Comparison of ENCODE assay signal across 14 cellular contexts in genomic region chr5:60585618-60586017, GRCh38.
DNase-seq lines count a peak whose midpoint lies in the region; ATAC-seq and TF ChIP-seq lines count a peak whose summit lies in the region.
"Had no signal": no experiment of that assay in that cellular context is flagged by ENCODE, and none has a peak within 500 bp of the region (broad histone marks: within the 10 kb centered on the region; RNA-seq: fewer than 3 reads in every experiment).

No MANE protein-coding gene starts in this region.

- H4K20me1 ChIP-seq in Karpas-422 (ENCODE audit: insufficient read depth, low read depth, low read length) = no peaks in the 10 kb centered on the region
- H4K20me1 ChIP-seq: BLaER1 had no signal

- no peaks in the 10 kb centered on the region for H3K9me2 ChIP-seq in Karpas-422 (replicated peaks; ENCODE audit: insufficient read depth, low read length)

- no peaks in the 10 kb centered on the region for H3K79me2 ChIP-seq in Karpas-422 (ENCODE audit: low read length)

- H3K4me3 ChIP-seq in Karpas-422 (ENCODE audit: low read length) (no peak overlapping the region), coronary artery (no peak overlapping the region)
- H3K4me3 ChIP-seq: BLaER1, GM12878 had no signal

- H2AFZ ChIP-seq in Karpas-422 (ENCODE audit: low read length) = no peak overlapping the region

- H3K27me3 ChIP-seq in Karpas-422 (ENCODE audit: low read length) = no peaks in the 10 kb centered on the region
- H3K27me3 ChIP-seq: BLaER1 had no signal

- H3K36me3 ChIP-seq in Karpas-422 (ENCODE audit: insufficient read depth, low read length) = no peaks in the 10 kb centered on the region

- peaks cover 11% of the 10 kb centered on the region for H3K4me1 ChIP-seq in Karpas-422 (ENCODE audit: low read length)
- H3K4me1 ChIP-seq: BLaER1 had no signal

- intact Hi-C loops in left colon (cut with DNase I, micrococcal nuclease) = loop anchor here in 1 of 2 donors (5.0 kb wide), 1 partner anchor 773 kb away; no protein-coding TSS in a partner anchor

- DNase-seq in NCI-H1436 (lab: John Stamatoyannopoulos, UW) (peak; percentile 4), NCI-H1436 treated with DMSO at 0.1 percent for 48 hours (lab: John Stamatoyannopoulos, UW) (no peak), Karpas-422 (no peak), left colon (no peak), coronary artery (ENCODE audit: low spot score) (no peak), NCI-H128 (lab: John Stamatoyannopoulos, UW; ENCODE audit: unreplicated experiment) (no peak)
- DNase-seq: 8988T; CD8-positive, alpha-beta memory T cell; GOT3; H9 had no signal

- H3K9me3 ChIP-seq in Karpas-422 (ENCODE audit: low read length) = no peaks in the 10 kb centered on the region

- TF ChIP-seq CTCF in 22Rv1 (IDR thresholded peaks at IDR 0.05) (no peak), coronary artery (IDR thresholded peaks at IDR 0.05) (no peak)

- no peak overlapping the region for H3K9ac ChIP-seq in Karpas-422 (ENCODE audit: low read length)
- H3K9ac ChIP-seq: BLaER1 had no signal

- ATAC-seq in left colon (peak; percentile 66), esophagus mucosa (no peak)

- peak overlapping the region; percentile 4 for H3K4me2 ChIP-seq in Karpas-422 (ENCODE audit: low read depth, low read length, poor library complexity, severe bottlenecking)
- H3K4me2 ChIP-seq: BLaER1 had no signal

- H3K27ac ChIP-seq in 22Rv1 (peak overlapping the region; percentile 77), Karpas-422 (ENCODE audit: low read length) (no peak overlapping the region), coronary artery (no peak overlapping the region)
- H3K27ac ChIP-seq: BLaER1 had no signal
